21 cellular contexts compared by ENCODE assay signal in the genomic region with DNA sequence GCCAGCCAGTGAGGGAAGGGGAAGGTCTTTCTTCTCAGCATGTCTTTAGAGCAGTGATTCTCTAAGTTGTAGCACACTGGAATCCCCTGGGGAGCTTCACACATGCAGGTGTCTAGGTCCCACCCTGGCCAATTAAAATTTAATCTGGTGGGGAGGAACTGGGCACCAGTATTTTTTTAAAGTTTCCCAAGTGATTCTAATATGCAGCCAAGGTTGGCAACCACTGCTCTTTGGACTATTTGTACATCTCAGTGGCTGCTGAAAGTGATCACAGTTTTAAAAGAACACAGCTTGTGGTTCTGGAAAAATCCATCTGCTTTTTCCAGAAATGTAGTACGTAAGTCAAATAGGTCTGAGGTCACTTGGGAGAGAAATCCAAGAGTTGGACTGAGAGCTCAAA.
"Had no signal": no experiment of that assay in that cellular context is flagged by ENCODE, and none has a peak within 500 bp of the region (broad histone marks: within the 10 kb centered on the region; RNA-seq: fewer than 3 reads in every experiment).

No MANE protein-coding gene starts in this region.

- DNase-seq: activated CD4-positive, alpha-beta T cell treated with anti-CD3 and anti-CD28 coated beads, Interleukin-2, amount 50 U/mL, for 1 hour; activated naive CD4-positive, alpha-beta T cell treated with anti-CD3 and anti-CD28 coated beads for 36 hours; cortex of kidney; effector CD8-positive, alpha-beta T cell; gastrocnemius medialis; heart left ventricle; left colon; mesenchymal stem cell; naive thymus-derived CD8-positive, alpha-beta T cell; stimulated activated CD4-positive, alpha-beta T cell treated with anti-CD3 and anti-CD28 coated beads, Interleukin-4, amount 100 ng/mL, for 4 hours; stimulated activated CD8-positive, alpha-beta memory T cell treated with anti-CD3 and anti-CD28 coated beads, Interleukin-4, amount 100 ng/mL, for 48 hours; stimulated activated naive CD4-positive, alpha-beta T cell treated with Interleukin-2 at 50 U/mL for 16 hours; T-helper 1 cell; T1000; upper lobe of left lung had no signal

- ATAC-seq: activated CD4-positive, CD25-positive, alpha-beta regulatory T cell treated with anti-CD3 and anti-CD28 coated beads, Interleukin-2, amount 50 U/mL, for 24 hours; activated T-helper 17 cell treated with anti-CD3 and anti-CD28 coated beads, Interleukin-2, amount 50 U/mL, for 72 hours; gastrocnemius medialis; left colon; naive thymus-derived CD8-positive, alpha-beta T cell; SK-N-SH treated with all-trans-retinoic acid at 6 μM for 48 hours had no signal

- H3K4me3 ChIP-seq: gastrocnemius medialis, heart left ventricle, smooth muscle cell, suprapubic skin, upper lobe of left lung had no signal

- H3K4me2 ChIP-seq: smooth muscle cell had no signal

- H3K27ac ChIP-seq: gastrocnemius medialis, neutrophil, suprapubic skin, upper lobe of left lung had no signal

- H3K27me3 ChIP-seq: gastrocnemius medialis, heart left ventricle, neutrophil, suprapubic skin, upper lobe of left lung had no signal

- H3K36me3 ChIP-seq: gastrocnemius medialis, heart left ventricle, neutrophil, suprapubic skin, upper lobe of left lung had no signal

- H3K9me3 ChIP-seq: gastrocnemius medialis, heart left ventricle, neutrophil, suprapubic skin, upper lobe of left lung had no signal
